In the genomic region with DNA sequence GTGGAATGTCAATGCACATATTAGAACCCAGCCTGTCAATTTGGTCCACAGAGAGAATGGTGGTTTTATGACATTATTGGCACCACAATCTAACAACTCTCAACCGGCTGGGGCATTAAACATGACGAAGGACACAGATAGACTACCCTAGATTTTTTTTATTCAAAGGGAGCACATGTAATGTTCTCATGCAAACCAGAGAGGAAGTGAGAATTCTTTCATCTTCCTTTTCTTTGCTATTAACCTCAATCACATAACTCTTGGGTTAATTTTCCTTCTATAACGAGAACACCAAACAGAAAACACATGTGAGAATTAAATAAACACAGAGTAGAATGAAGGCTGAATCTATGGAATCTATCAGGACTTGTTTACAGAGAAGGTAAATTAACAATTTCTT, we compare ENCODE assay signal across 1 cellular context.
TF ChIP-seq lines count a peak whose summit lies in the region.

No MANE protein-coding gene starts in this region.

TF ChIP-seq in IMR-90, 13 proteins besides CTCF, POLR2A, EP300 and RAD21:
- TF ChIP-seq USF2 (IDR thresholded peaks at IDR 0.05; ENCODE audit: low read depth, low read length) (no peak), RFX5 (IDR thresholded peaks at IDR 0.05; ENCODE audit: low read depth, low read length) (no peak), NFE2L2 (IDR thresholded peaks at IDR 0.05; ENCODE audit: low read depth, low read length) (no peak), MAZ (IDR thresholded peaks at IDR 0.05; ENCODE audit: borderline replicate concordance, low read depth, low read length) (no peak), SMC3 (IDR thresholded peaks at IDR 0.05; ENCODE audit: low read depth, low read length) (no peak), CHD1 (IDR thresholded peaks at IDR 0.05; ENCODE audit: low read depth, low read length) (no peak), MAFK (IDR thresholded peaks at IDR 0.05; ENCODE audit: low read depth, low read length) (no peak), CEBPB (IDR thresholded peaks at IDR 0.05; ENCODE audit: low read depth, low read length) (no peak), BHLHE40 (IDR thresholded peaks at IDR 0.05; ENCODE audit: low read depth, low read length) (no peak)
